Comparison of ENCODE assay signal across 8 cellular contexts in genomic region chr1:192506741-192507155, GRCh38.
DNase-seq lines count a peak whose midpoint lies in the region; ATAC-seq and TF ChIP-seq lines count a peak whose summit lies in the region.

No MANE protein-coding gene starts in this region.

- H3K4me2 ChIP-seq in fibroblast of lung (ENCODE audit: extremely low read depth, insufficient read depth, low read length): no peak overlapping the region

- H3K27me3 ChIP-seq in fibroblast of lung (ENCODE audit: control insufficient read depth, insufficient read depth, low read length): no peaks in the 10 kb centered on the region
- no peaks in the 10 kb centered on the region for H3K27me3 ChIP-seq in ascending aorta

- peak; percentile 33 for DNase-seq in AG08396 (ENCODE audit: low spot score)
- DNase-seq in NCI-H82 (lab: John Stamatoyannopoulos, UW): peak; percentile 65
- peak; percentile 62 to 72 for DNase-seq in fibroblast of lung (ENCODE audit: low read depth in 2 of 2)
- no peak for DNase-seq in hippocampal formation (lab: John Stamatoyannopoulos, UW)
- DNase-seq in ascending aorta (ENCODE audit: low spot score in 2 of 2): no peak
- no peak for DNase-seq in 8988T

- peak; percentile 29 to 55 for TF ChIP-seq CTCF in fibroblast of lung (conservative IDR thresholded peaks at IDR 0.05 in 1 of 2, IDR thresholded peaks at IDR 0.05 in 1 of 2; ENCODE audit: low read depth in 1 of 2, low read length in 2 of 2)
- peak in 1 of 3 experiments; percentile 21 for TF ChIP-seq CTCF in ascending aorta (IDR thresholded peaks at IDR 0.05)

- H4K20me1 ChIP-seq in fibroblast of lung (ENCODE audit: control insufficient read depth, extremely low read depth, insufficient read depth, low read length): no peaks in the 10 kb centered on the region

- H3K9me3 ChIP-seq in fibroblast of lung (ENCODE audit: control insufficient read depth, insufficient read depth, low read depth, low read length) (no peaks in the 10 kb centered on the region), ascending aorta (no peaks in the 10 kb centered on the region)

- no peak overlapping the region for H3K27ac ChIP-seq in fibroblast of lung (ENCODE audit: insufficient read depth, low read length)
- H3K27ac ChIP-seq in ascending aorta: no peak overlapping the region

- H3K36me3 ChIP-seq in fibroblast of lung (ENCODE audit: control insufficient read depth, insufficient read depth, low read length) (no peaks in the 10 kb centered on the region), ascending aorta (no peaks in the 10 kb centered on the region)

- no peak overlapping the region for H3K9ac ChIP-seq in fibroblast of lung (ENCODE audit: insufficient read depth, low read length)

- H2AFZ ChIP-seq in fibroblast of lung (ENCODE audit: low read length): no peak overlapping the region

- peak; percentile 95 for ATAC-seq in GM18508 (IDR thresholded peaks at IDR 0.05; ENCODE audit: insufficient read depth, unreplicated experiment)
- ATAC-seq in HG02759 (IDR thresholded peaks at IDR 0.05; ENCODE audit: unreplicated experiment): peak; percentile 100

- no peaks in the 10 kb centered on the region for H3K79me2 ChIP-seq in fibroblast of lung (ENCODE audit: control insufficient read depth, insufficient read depth, low read length)

- H3K4me1 ChIP-seq in fibroblast of lung (ENCODE audit: control insufficient read depth, extremely low read depth, insufficient read depth, low read length): no peaks in the 10 kb centered on the region
- H3K4me1 ChIP-seq in ascending aorta: peaks cover 0 to 3% of the 10 kb centered on the region in 2 donors

- H3K4me3 ChIP-seq in fibroblast of lung (replicated peaks in 1 of 4; ENCODE audit: control extremely low read depth in 1 of 4, insufficient read depth in 1 of 4, low read depth in 3 of 4, low read length in 4 of 4): no peak overlapping the region
- H3K4me3 ChIP-seq in ascending aorta: no peak overlapping the region

- intact Hi-C loops in ascending aorta (cut with DNase I): no loop called here

Comparison
In these comparisons a context has a peak if more than half of its experiments do, and no peak if none do; other contexts are left out.
1. DNase-seq: peak in AG08396 (single experiment), NCI-H82 (single experiment) and fibroblast of lung (2 of 2); none in hippocampal formation (0 of 2), ascending aorta (0 of 2) and 8988T (single experiment).